ENCODE assay signal across 8 cellular contexts in the genomic region with DNA sequence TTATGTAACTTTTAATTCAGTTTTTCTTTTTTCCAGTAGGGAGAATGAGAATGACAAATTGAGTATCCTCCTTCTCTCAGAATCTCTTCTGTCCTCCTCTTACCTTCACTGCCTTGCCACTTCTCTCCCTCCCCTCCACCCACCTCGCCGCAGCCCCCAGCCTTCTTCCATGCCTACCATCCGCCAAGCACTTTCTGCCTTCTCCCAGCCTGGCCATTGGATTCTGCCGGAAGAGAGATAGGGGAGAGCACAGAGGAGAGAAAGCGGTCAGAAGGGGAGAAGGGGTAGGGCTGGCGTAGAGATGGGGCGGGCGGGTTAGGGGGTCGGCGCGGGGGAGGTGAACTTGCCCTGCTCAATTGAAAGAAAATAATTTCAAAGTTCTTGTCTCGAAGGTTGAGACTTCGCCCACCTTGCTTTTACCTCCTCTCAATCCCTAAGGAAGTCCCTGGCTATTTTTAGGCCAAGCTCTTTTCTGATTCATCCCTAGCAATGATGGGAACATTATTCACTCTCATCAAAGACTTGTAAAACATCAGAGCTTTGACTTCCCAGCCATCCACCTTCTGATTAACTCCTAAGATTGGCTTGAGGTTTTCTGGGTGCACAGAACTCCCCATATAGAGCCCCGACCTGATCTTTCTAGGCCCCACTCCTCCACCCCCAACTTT. TPM values are rescaled to one million over a fixed set of nuclear protein-coding genes. Genes with fewer than 3 reads are reported as not detected.
A peak's percentile ranks its signal among the peaks of the same experiment; 100 is the strongest.
DNase-seq lines count a peak whose midpoint lies in the region; ATAC-seq and TF ChIP-seq lines count a peak whose summit lies in the region.

No MANE protein-coding gene starts in this region.

- peak; percentile 38 for DNase-seq in DMS53 (lab: John Stamatoyannopoulos, UW)
- DNase-seq in DMS53 treated with DMSO at 0.1 percent for 48 hours (lab: John Stamatoyannopoulos, UW; ENCODE audit: unreplicated experiment), result no peak
- DNase-seq in activated CD8-positive, alpha-beta T cell treated with anti-CD3 and anti-CD28 coated beads for 36 hours, result no peak
- no peak for DNase-seq in smooth muscle cell (lab: John Stamatoyannopoulos, UW; ENCODE audit: unreplicated experiment)
- no peak for DNase-seq in NCI-H526 treated with DMSO at 0.1 percent for 48 hours (lab: John Stamatoyannopoulos, UW)
- no peak for DNase-seq in NCI-H524 (lab: John Stamatoyannopoulos, UW)
- no peak for DNase-seq in activated CD4-positive, alpha-beta T cell treated with anti-CD3 and anti-CD28 coated beads, Interleukin-2, amount 50 U/mL, for 4 hours

- no peaks in the 10 kb centered on the region for H3K36me3 Mint-ChIP-seq in activated CD8-positive, alpha-beta T cell treated with anti-CD3 and anti-CD28 coated beads for 36 hours (ENCODE audit: low read depth)

- H3K27ac ChIP-seq in smooth muscle cell (ENCODE audit: low read depth), result peak overlapping the region; percentile 66

- H3K27ac Mint-ChIP-seq in activated CD8-positive, alpha-beta T cell treated with anti-CD3 and anti-CD28 coated beads for 36 hours, result peak overlapping the region; percentile 53

- TF ChIP-seq CTCF in activated CD8-positive, alpha-beta T cell treated with anti-CD3 and anti-CD28 coated beads for 36 hours (IDR thresholded peaks at IDR 0.05), result no peak
- no peak for TF ChIP-seq CTCF in smooth muscle cell (IDR thresholded peaks at IDR 0.05; ENCODE audit: borderline replicate concordance, insufficient read depth, poor library complexity, severe bottlenecking)

- H4K20me1 ChIP-seq in smooth muscle cell (ENCODE audit: low read depth), result no peaks in the 10 kb centered on the region

- intact Hi-C loops in activated CD8-positive, alpha-beta T cell treated with anti-CD3 and anti-CD28 coated beads for 36 hours (cut with micrococcal nuclease), result no loop called here

- peaks cover 4% of the 10 kb centered on the region for H3K27me3 ChIP-seq in smooth muscle cell (ENCODE audit: low read depth)

- H3K9me3 Mint-ChIP-seq in activated CD8-positive, alpha-beta T cell treated with anti-CD3 and anti-CD28 coated beads for 36 hours, result no peaks in the 10 kb centered on the region

- CTCF ChIA-PET in activated CD8-positive, alpha-beta T cell treated with anti-CD3 and anti-CD28 coated beads for 36 hours (lab: Charles Lee), result interaction anchor here (1.1 kb wide), 1 partner anchor 119 kb away, joined by 3 read pairs; no protein-coding TSS in a partner anchor

- H3K27me3 Mint-ChIP-seq in activated CD8-positive, alpha-beta T cell treated with anti-CD3 and anti-CD28 coated beads for 36 hours, result peaks cover 22% of the 10 kb centered on the region

- no peaks in the 10 kb centered on the region for H3K9me3 ChIP-seq in smooth muscle cell (replicated peaks; ENCODE audit: low read depth)

- peak overlapping the region; percentile 77 for H3K9ac ChIP-seq in smooth muscle cell (ENCODE audit: low read depth)

- H3K4me3 Mint-ChIP-seq in activated CD8-positive, alpha-beta T cell treated with anti-CD3 and anti-CD28 coated beads for 36 hours, result peak overlapping the region; percentile 75

- no peak for ATAC-seq in activated CD8-positive, alpha-beta T cell treated with anti-CD3 and anti-CD28 coated beads for 36 hours

- H3K4me2 ChIP-seq in smooth muscle cell, result peak overlapping the region; percentile 87

- peaks cover 9% of the 10 kb centered on the region for H3K4me1 ChIP-seq in smooth muscle cell (ENCODE audit: low read depth)

- H3F3A ChIP-seq in smooth muscle cell (ENCODE audit: low read depth), result no peaks in the 10 kb centered on the region

- WGBS in smooth muscle cell (ENCODE audit: low lambda C conversion rate), result 15% methylated on average over 14 of the region's 14 CpGs

- no peaks in the 10 kb centered on the region for H3K36me3 ChIP-seq in smooth muscle cell (ENCODE audit: low read depth)

- H3K4me1 Mint-ChIP-seq in activated CD8-positive, alpha-beta T cell treated with anti-CD3 and anti-CD28 coated beads for 36 hours (ENCODE audit: low read depth), result peaks cover 20% of the 10 kb centered on the region

- H3K4me3 ChIP-seq in iPS-11a (ENCODE audit: low read depth, low read length), result peak overlapping the region; percentile 66
- peak overlapping the region; percentile 59 for H3K4me3 ChIP-seq in smooth muscle cell

- H2AFZ ChIP-seq in smooth muscle cell (ENCODE audit: low read depth), result peak overlapping the region; percentile 86

- H3K79me2 ChIP-seq in smooth muscle cell (ENCODE audit: low read depth), result peaks cover 19% of the 10 kb centered on the region

- POLR2A ChIA-PET in activated CD8-positive, alpha-beta T cell treated with anti-CD3 and anti-CD28 coated beads for 36 hours (lab: Charles Lee), result interaction anchor here (0.6 kb wide), 1 partner anchor 16 kb away, joined by 3 read pairs; no protein-coding TSS in a partner anchor

RNA-seq across cellular contexts. Expression of gene C3orf52, which starts 0.8 kb away (rescaled TPM):
- 1 to 10 TPM; 2.0 to 3.3 TPM for total RNA-seq in activated CD8-positive, alpha-beta T cell treated with anti-CD3 and anti-CD28 coated beads for 36 hours
- 10.2 and 14.8 TPM in 2 replicates for total RNA-seq in smooth muscle cell
- 4.0 and 10.8 TPM in 2 replicates for polyA plus RNA-seq in smooth muscle cell

RNA-seq across cellular contexts. Expression of gene GCSAM, which starts 46.1 kb away (rescaled TPM):
- total RNA-seq in activated CD8-positive, alpha-beta T cell treated with anti-CD3 and anti-CD28 coated beads for 36 hours, result 10 to 100 TPM in 1 of 2 experiments, 1 to 10 TPM in 1; 9.9 to 12.9 TPM
- total RNA-seq in smooth muscle cell, result 0.67 TPM in 1 of 2 replicates, not detected in the other
- 0.28 TPM in 1 of 2 replicates, not detected in the other for polyA plus RNA-seq in smooth muscle cell

RNA-seq across cellular contexts. Expression of gene TMPRSS7, which starts 52.5 kb away (rescaled TPM):
- total RNA-seq in activated CD8-positive, alpha-beta T cell treated with anti-CD3 and anti-CD28 coated beads for 36 hours, result not detected
- not detected in 2 replicates for total RNA-seq in smooth muscle cell
- not detected in 2 replicates for polyA plus RNA-seq in smooth muscle cell
